Comparison of ENCODE assay signal across 15 cellular contexts in genomic region chr2:14524041-14524802, GRCh38.
DNase-seq lines count a peak whose midpoint lies in the region; ATAC-seq and TF ChIP-seq lines count a peak whose summit lies in the region.
"Had no signal": no experiment of that assay in that cellular context is flagged by ENCODE, and none has a peak within 500 bp of the region (broad histone marks: within the 10 kb centered on the region; RNA-seq: fewer than 3 reads in every experiment).

No MANE protein-coding gene starts in this region.

- BruUV-seq in OCI-LY7 (replicated peaks; lab: Mats Ljungman, UMichigan): no TSS peak

- no peak for TF ChIP-seq CTCF in choroid plexus epithelial cell (conservative IDR thresholded peaks at IDR 0.05; ENCODE audit: low read depth, low read length)
- no peak for TF ChIP-seq CTCF in OCI-LY7 (conservative IDR thresholded peaks at IDR 0.05; ENCODE audit: low read length)

- no peaks in the 10 kb centered on the region for H3K36me3 ChIP-seq in OCI-LY7 (ENCODE audit: insufficient read depth, low read length)
- H3K36me3 ChIP-seq: ascending aorta had no signal

- H3K4me1 ChIP-seq in OCI-LY7 (ENCODE audit: insufficient read depth, low read length, poor library complexity, severe bottlenecking): no peaks in the 10 kb centered on the region
- H3K4me1 ChIP-seq: ascending aorta had no signal

- H3K4me2 ChIP-seq in OCI-LY7 (ENCODE audit: low read length): no peak overlapping the region

- no peak overlapping the region for H3K4me3 ChIP-seq in choroid plexus epithelial cell (ENCODE audit: low read depth, low read length)
- H3K4me3 ChIP-seq in OCI-LY7 (ENCODE audit: low read depth, low read length, poor library complexity, severe bottlenecking): no peak overlapping the region
- H3K4me3 ChIP-seq: ascending aorta had no signal

- no peaks in the 10 kb centered on the region for H4K20me1 ChIP-seq in OCI-LY7 (ENCODE audit: insufficient read depth, low read length)

- no peaks in the 10 kb centered on the region for H3K9me2 ChIP-seq in OCI-LY7 (ENCODE audit: insufficient read depth, low read length)

- no peak overlapping the region for H3K27ac ChIP-seq in OCI-LY7 (ENCODE audit: low read depth, low read length, poor library complexity, severe bottlenecking)
- H3K27ac ChIP-seq: ascending aorta had no signal

- ATAC-seq in HG02884 (IDR thresholded peaks at IDR 0.05; ENCODE audit: unreplicated experiment): no peak
- no peak for ATAC-seq in HG02981 (IDR thresholded peaks at IDR 0.05; ENCODE audit: unreplicated experiment)
- ATAC-seq: sciatic nerve had no signal

- POLR2A ChIA-PET in OCI-LY7 (lab: Charles Lee): no interaction called here

- CTCF ChIA-PET in OCI-LY7 (lab: Charles Lee; ENCODE audit: unreplicated experiment): no interaction called here

- H3K9me3 ChIP-seq in OCI-LY7 (ENCODE audit: low read length): no peaks in the 10 kb centered on the region
- H3K9me3 ChIP-seq: ascending aorta had no signal

- no peaks in the 10 kb centered on the region for H3K79me2 ChIP-seq in OCI-LY7 (ENCODE audit: insufficient read depth, low read depth, low read length)

- intact Hi-C loops in OCI-LY7 (cut with micrococcal nuclease; ENCODE audit: unreplicated experiment): no loop called here

- DNase-seq in EL (peak; percentile 83), MV-4-11 (lab: John Stamatoyannopoulos, UW) (peak; percentile 67), choroid plexus epithelial cell (ENCODE audit: low read depth) (peak; percentile 51), non-pigmented ciliary epithelial cell (ENCODE audit: low read depth) (peak; percentile 75), NOMO-1 (lab: John Stamatoyannopoulos, UW; ENCODE audit: unreplicated experiment in 2 of 2) (no peak), OCI-LY7 (ENCODE audit: low spot score) (no peak)
- DNase-seq: activated CD4-positive, alpha-beta T cell treated with anti-CD3 and anti-CD28 coated beads, Interleukin-2, amount 50 U/mL, for 4 hours; CD4-positive, CD25-positive, alpha-beta regulatory T cell; effector CD8-positive, alpha-beta T cell; head of caudate nucleus; NCI-H2107 had no signal

- no peak overlapping the region for H2AFZ ChIP-seq in OCI-LY7 (ENCODE audit: low read length)

Comparison
In these comparisons a context has a peak if more than half of its experiments do, and no peak if none do; other contexts are left out.
1. DNase-seq: peak in EL (single experiment), MV-4-11 (single experiment), choroid plexus epithelial cell (single experiment) and non-pigmented ciliary epithelial cell (single experiment); none in NOMO-1 (0 of 2) and OCI-LY7 (single experiment).